Comparison of ENCODE assay signal across 2 cellular contexts in genomic region chr15:57373251-57373881, GRCh38.
TF ChIP-seq lines count a peak whose summit lies in the region.

No MANE protein-coding gene starts in this region.

TF ChIP-seq in HEK293, 187 proteins besides CTCF, POLR2A, EP300 and RAD21:
- peak; percentile 37; the same call in 1 of the 2 replicates for TF ChIP-seq PRDM10 (tag by site-specific recombination; IDR thresholded peaks at IDR 0.05)
- TF ChIP-seq PRDM2 (tag by site-specific recombination; IDR thresholded peaks at IDR 0.05; ENCODE audit: borderline replicate concordance): no peak
- TF ChIP-seq ZNF549 (tag by site-specific recombination; IDR thresholded peaks at IDR 0.05): no peak
- TF ChIP-seq ZNF521 (tag by site-specific recombination; IDR thresholded peaks at IDR 0.05): no peak
- no peak for TF ChIP-seq ZNF768 (tag by site-specific recombination; IDR thresholded peaks at IDR 0.05)

TF ChIP-seq in K562, 482 proteins besides CTCF, POLR2A, EP300 and RAD21:
- TF ChIP-seq UBTF (IDR thresholded peaks at IDR 0.05; ENCODE audit: borderline replicate concordance in 1 of 2, low read depth in 2 of 2, low read length in 2 of 2): no peak
- TF ChIP-seq ZNF316 (IDR thresholded peaks at IDR 0.05): peak; percentile 52
